ENCODE assay signal across 8 cellular contexts in genomic region chr1:181090653-181091126, GRCh38. TPM values are rescaled to one million over a fixed set of nuclear protein-coding genes. Genes with fewer than 3 reads are reported as not detected.
DNase-seq lines count a peak whose midpoint lies in the region; ATAC-seq and TF ChIP-seq lines count a peak whose summit lies in the region.

No MANE protein-coding gene starts in this region.

- H3K9me3 ChIP-seq in SJCRH30 (replicated peaks) = no peaks in the 10 kb centered on the region

- no peak for ATAC-seq in GM23338
- ATAC-seq in naive thymus-derived CD8-positive, alpha-beta T cell = peak in 1 of 2 donors; percentile 0

- peak overlapping the region; percentile 74 for H3K4me3 ChIP-seq in GM23338
- peak overlapping the region; percentile 79 for H3K4me3 ChIP-seq in SJCRH30
- H3K4me3 ChIP-seq in choroid plexus epithelial cell (ENCODE audit: low read depth, low read length) = peak overlapping the region; percentile 89

- no peaks in the 10 kb centered on the region for H3K9me2 ChIP-seq in GM23338 (ENCODE audit: insufficient read depth)

- H3K4me1 Mint-ChIP-seq in GM23338 = peaks cover 35% of the 10 kb centered on the region
- H3K4me1 Mint-ChIP-seq in naive thymus-derived CD8-positive, alpha-beta T cell = peaks cover 26 to 59% (median 45%) of the 10 kb centered on the region in 4 donors

- H3K9me3 Mint-ChIP-seq in GM23338 = no peaks in the 10 kb centered on the region; the same call in 2 of the 3 replicates
- H3K9me3 Mint-ChIP-seq in naive thymus-derived CD8-positive, alpha-beta T cell = no peaks in the 10 kb centered on the region

- POLR2A ChIA-PET in naive thymus-derived CD8-positive, alpha-beta T cell (lab: Charles Lee) = interaction anchor here (0.7 to 8.8 kb wide), 14 partner anchors 12 to 1208 kb away, joined by 3 to 239 read pairs (median 4); partner anchors contain the start of genes MR1 and STX6

- H3K27ac ChIP-seq in GM23338 (ENCODE audit: low read depth) (no peak overlapping the region), SJCRH30 (peak overlapping the region; percentile 3; the same call in 1 of the 2 replicates)

- no peak overlapping the region for H3K27ac Mint-ChIP-seq in GM23338
- H3K27ac Mint-ChIP-seq in naive thymus-derived CD8-positive, alpha-beta T cell = peak overlapping the region; percentile 93 to 98 (median 96)

- DNase-seq in GM23338 (ENCODE audit: low spot score) (no peak), SJCRH30 (no peak), choroid plexus epithelial cell (ENCODE audit: low read depth) (no peak), NCI-H2196 (lab: John Stamatoyannopoulos, UW; ENCODE audit: unreplicated experiment) (no peak), LoVo (ENCODE audit: low spot score) (no peak), posterior vena cava (ENCODE audit: low spot score) (no peak), germinal center (ENCODE audit: low spot score) (no peak)
- DNase-seq in naive thymus-derived CD8-positive, alpha-beta T cell = peak in 5 of 10 donors; percentile 8 to 34 (median 20)

- H2AFZ ChIP-seq in GM23338 = no peak overlapping the region

- H3K79me2 ChIP-seq in GM23338 (replicated peaks; ENCODE audit: insufficient read depth) = peaks cover 30% of the 10 kb centered on the region

- peaks cover 21% of the 10 kb centered on the region for H3K36me3 Mint-ChIP-seq in GM23338 (ENCODE audit: low read depth)
- peaks cover 0 to 11% (median 3%) of the 10 kb centered on the region in 3 donors for H3K36me3 Mint-ChIP-seq in naive thymus-derived CD8-positive, alpha-beta T cell

- intact Hi-C loops in posterior vena cava (cut with DNase I) = no loop called here

- H3K4me1 ChIP-seq in GM23338 (ENCODE audit: insufficient read depth) (peaks cover 34% of the 10 kb centered on the region), SJCRH30 (peaks cover 33% of the 10 kb centered on the region)

- H3K4me3 Mint-ChIP-seq in GM23338 = peak overlapping the region; percentile 95
- peak overlapping the region; percentile 92 to 99 (median 97) for H3K4me3 Mint-ChIP-seq in naive thymus-derived CD8-positive, alpha-beta T cell

- H4K20me1 ChIP-seq in GM23338 (replicated peaks; ENCODE audit: insufficient read depth) = peaks cover 26% of the 10 kb centered on the region

- H3K36me3 ChIP-seq in GM23338 (ENCODE audit: insufficient read depth) = no peaks in the 10 kb centered on the region
- H3K36me3 ChIP-seq in SJCRH30 = peaks cover 33% of the 10 kb centered on the region

- peaks cover 25% of the 10 kb centered on the region for H3K27me3 Mint-ChIP-seq in GM23338 (ENCODE audit: insufficient read depth, low read depth, poor library complexity)
- no peaks in the 10 kb centered on the region for H3K27me3 Mint-ChIP-seq in naive thymus-derived CD8-positive, alpha-beta T cell

- H3K27me3 ChIP-seq in GM23338 (ENCODE audit: insufficient read depth) = peaks cover 93% of the 10 kb centered on the region
- no peaks in the 10 kb centered on the region for H3K27me3 ChIP-seq in SJCRH30

- peaks cover 4% of the 10 kb centered on the region; the same call in 1 of the 2 replicates for H3F3A ChIP-seq in GM23338 (replicated peaks; ENCODE audit: low read depth)

- H3K4me2 ChIP-seq in GM23338 = peak overlapping the region; percentile 87

- TF ChIP-seq CTCF in GM23338 (conservative IDR thresholded peaks at IDR 0.05; ENCODE audit: low read depth in 2 of 2) (no peak), choroid plexus epithelial cell (conservative IDR thresholded peaks at IDR 0.05; ENCODE audit: low read depth, low read length) (no peak)

TF ChIP-seq in GM23338, 12 proteins besides CTCF, POLR2A, EP300 and RAD21:
- TF ChIP-seq STAT1 (IDR thresholded peaks at IDR 0.05; ENCODE audit: unreplicated experiment) (no peak), NANOG (IDR thresholded peaks at IDR 0.05; ENCODE audit: borderline replicate concordance) (no peak), ZNF331 (CRISPR knock-in tag; IDR thresholded peaks at IDR 0.05; ENCODE audit: low read depth) (no peak), ETS1 (IDR thresholded peaks at IDR 0.05) (no peak), ZNF114 (CRISPR knock-in tag; IDR thresholded peaks at IDR 0.05) (no peak), CREB1 (CRISPR knock-in tag; IDR thresholded peaks at IDR 0.05; ENCODE audit: low read depth) (no peak), JUNB (IDR thresholded peaks at IDR 0.05; ENCODE audit: unreplicated experiment) (no peak)

RNA-seq across cellular contexts. Expression of gene IER5, which starts 2.2 kb away (rescaled TPM):
- 8.3 and 9.5 TPM in 2 replicates for total RNA-seq in GM23338 (2014; rRNA removed; shearing (Covaris generic))
- 3.8 and 4.6 TPM in 2 replicates for polyA plus RNA-seq in GM23338 (2016; fragmentation: Nextera tagmentation; extraction: Ambion mirVana)
- 30.3 and 31.9 TPM in 2 replicates for total RNA-seq in SJCRH30 (2014; rRNA removed; shearing (Covaris generic))
- total RNA-seq in naive thymus-derived CD8-positive, alpha-beta T cell = 10 to 100 TPM; 18.7 to 19.6 TPM
- polyA plus RNA-seq in naive thymus-derived CD8-positive, alpha-beta T cell = 1 to 10 TPM; 2.5 to 9.4 (median 8.3) TPM
- 10 to 100 TPM; 12.0 to 27.3 TPM for total RNA-seq in posterior vena cava

RNA-seq across cellular contexts. Expression of gene MR1, which starts 56.9 kb away (rescaled TPM):
- total RNA-seq in GM23338 (2014; rRNA removed; shearing (Covaris generic)) = not detected in 2 replicates
- polyA plus RNA-seq in GM23338 (2016; fragmentation: Nextera tagmentation; extraction: Ambion mirVana) = 0.18 TPM in 1 of 2 replicates, not detected in the other
- 0.23 and 0.24 TPM in 2 replicates for total RNA-seq in SJCRH30 (2014; rRNA removed; shearing (Covaris generic))
- total RNA-seq in naive thymus-derived CD8-positive, alpha-beta T cell = 10 to 100 TPM; 26.5 to 28.8 TPM
- polyA plus RNA-seq in naive thymus-derived CD8-positive, alpha-beta T cell = 10 to 100 TPM; 27.8 to 35.5 (median 33.4) TPM
- total RNA-seq in posterior vena cava = 10 to 100 TPM; 13.9 to 21.9 TPM

Comparison
In these comparisons a context has a peak if more than half of its experiments do, and no peak if none do; other contexts are left out.
1. RNA of gene MR1, which starts 56.9 kb away (total RNA-seq): 26.5 to 28.8 TPM in naive thymus-derived CD8-positive, alpha-beta T cell and 13.9 to 21.9 TPM in posterior vena cava; 0.23 to 0.24 TPM in SJCRH30 and not detected in GM23338; every median in the first group is over 10 times any median in the second.
2. Peak in every context shown above with its lines, with median percentiles within 50 percentile points of each other: H3K4me3 ChIP-seq.